11 cellular contexts compared by ENCODE assay signal in genomic region chr16:28063047-28063521, GRCh38. TPM values are rescaled to one million over a fixed set of nuclear protein-coding genes. Genes with fewer than 3 reads are reported as not detected.
A peak's percentile ranks its signal among the peaks of the same experiment; 100 is the strongest.
DNase-seq lines count a peak whose midpoint lies in the region; ATAC-seq, FAIRE-seq and TF ChIP-seq lines count a peak whose summit lies in the region.
"Had no signal": no experiment of that assay in that cellular context is flagged by ENCODE, and none has a peak within 500 bp of the region (broad histone marks: within the 10 kb centered on the region; RNA-seq: fewer than 3 reads in every experiment).

No MANE protein-coding gene starts in this region.

- no peaks in the 10 kb centered on the region for H3K36me3 ChIP-seq in ACC112 (ENCODE audit: insufficient read depth, low read length)
- no peaks in the 10 kb centered on the region for H3K36me3 ChIP-seq in GM23248 (ENCODE audit: low read depth)
- no peaks in the 10 kb centered on the region for H3K36me3 ChIP-seq in kidney (ENCODE audit: control insufficient read depth in 1 of 2, insufficient read depth in 2 of 2, low read length in 2 of 2)

- H3K79me2 ChIP-seq in ACC112 (ENCODE audit: control insufficient read depth, insufficient read depth, low read length, unreplicated experiment) (no peaks in the 10 kb centered on the region), GM23248 (ENCODE audit: insufficient read depth) (no peaks in the 10 kb centered on the region)

- ATAC-seq in GM21717 (IDR thresholded peaks at IDR 0.05; ENCODE audit: unreplicated experiment) (no peak), GM18867 (IDR thresholded peaks at IDR 0.05; ENCODE audit: unreplicated experiment) (no peak)
- ATAC-seq: stimulated activated memory B cell treated with anti-CD40 and anti-IgM and Interleukin-4, amounts not matched to agents 10 μg/mL and 1 μg/mL and 100 μg/mL, for 72 hours had no signal

- no peak for FAIRE-seq in kidney (lab: Jason Lieb, UNC)

- H3K9ac ChIP-seq in GM23248 (no peak overlapping the region), kidney (ENCODE audit: low read length in 2 of 2) (no peak overlapping the region)

- no peaks in the 10 kb centered on the region for H3K9me3 ChIP-seq in GM23248 (ENCODE audit: low read depth)
- H3K9me3 ChIP-seq in kidney (ENCODE audit: control insufficient read depth in 1 of 2, low read length in 2 of 2) = no peaks in the 10 kb centered on the region

- H3K27me3 ChIP-seq in ACC112 (ENCODE audit: insufficient read depth, low read length) (peaks cover 64% of the 10 kb centered on the region), GM23248 (replicated peaks; ENCODE audit: insufficient read depth) (peaks cover 66% of the 10 kb centered on the region)

- H3K27ac ChIP-seq in ACC112 (ENCODE audit: low read depth, low read length) (no peak overlapping the region), GM23248 (no peak overlapping the region), kidney (ENCODE audit: low read depth in 2 of 2, low read length in 2 of 2) (no peak overlapping the region)

- no peaks in the 10 kb centered on the region for H3K9me2 ChIP-seq in GM23248 (ENCODE audit: insufficient read depth)

- peak overlapping the region; percentile 21; the same call in 1 of the 2 replicates for H3K4me3 ChIP-seq in ACC112 (ENCODE audit: low read depth, low read length)
- H3K4me3 ChIP-seq in GM23248 = no peak overlapping the region
- H3K4me3 ChIP-seq in kidney (ENCODE audit: low read length in 2 of 2) = no peak overlapping the region

- no peaks in the 10 kb centered on the region for H4K20me1 ChIP-seq in GM23248 (ENCODE audit: insufficient read depth)

- H3F3A ChIP-seq in GM23248 (ENCODE audit: insufficient read depth) = peaks cover 5% of the 10 kb centered on the region; the same call in 1 of the 2 replicates

- H3K4me2 ChIP-seq in GM23248 (ENCODE audit: unreplicated experiment) = no peak overlapping the region

- TF ChIP-seq CTCF in kidney (IDR thresholded peaks at IDR 0.05; ENCODE audit: borderline replicate concordance, extremely low read depth, insufficient read depth) = no peak

- H2AFZ ChIP-seq in ACC112 (ENCODE audit: low read length, unreplicated experiment) (no peak overlapping the region), GM23248 (no peak overlapping the region)

- peaks cover 6% of the 10 kb centered on the region for H3K4me1 ChIP-seq in ACC112 (ENCODE audit: control insufficient read depth, insufficient read depth, low read length, unreplicated experiment)
- peaks cover under 1% of the 10 kb centered on the region; the same call in 1 of the 2 replicates for H3K4me1 ChIP-seq in GM23248 (ENCODE audit: insufficient read depth)
- no peaks in the 10 kb centered on the region for H3K4me1 ChIP-seq in kidney (ENCODE audit: control insufficient read depth in 1 of 2, insufficient read depth in 1 of 2, low read depth in 1 of 2, low read length in 2 of 2)

- intact Hi-C loops in kidney (cut with DNase I) = no loop called here

- DNase-seq in GM23248 = peak; percentile 55
- peak; percentile 32 for DNase-seq in dermis blood vessel endothelial cell
- peak; percentile 26 for DNase-seq in myocyte (ENCODE audit: low read depth)
- no peak for DNase-seq in kidney
- no peak for DNase-seq in NCI-H146 treated with DMSO at 0.1 percent for 48 hours (lab: John Stamatoyannopoulos, UW; ENCODE audit: unreplicated experiment)
- DNase-seq: activated gamma-delta T cell treated with Interleukin-2 at 50 U/mL for 16 hours had no signal

- WGBS in GM23248 (ENCODE audit: low coverage in 1 of 2, low lambda C conversion rate in 2 of 2, missing lambda C conversion rate in 2 of 2), 2 experiments = 1 to 3% methylated on average over 21 to 46 of the region's 71 CpGs

- in situ Hi-C loops in GM23248 (cut with MboI) = loop anchor here (25.0 kb wide), 2 partner anchors 276 to 426 kb away; no protein-coding TSS in a partner anchor

RNA-seq across cellular contexts. Expression of gene GSG1L, which starts 0.4 kb away (rescaled TPM):
- not detected in 2 replicates for total RNA-seq in GM23248 (2014; rRNA removed; shearing (Covaris generic))
- polyA plus RNA-seq in GM23248 (2016; fragmentation: Nextera tagmentation; extraction: Ambion mirVana) = not detected in 2 replicates
- not detected in 2 replicates for total RNA-seq in dermis blood vessel endothelial cell
- 0.57 TPM in 1 of 2 replicates, not detected in the other for total RNA-seq in myocyte
- polyA plus RNA-seq in myocyte (2012) = not detected
- not detected for total RNA-seq in kidney
- not detected for polyA plus RNA-seq in kidney (ENCODE audit: insufficient read depth, low read depth, low replicate concordance)
- total RNA-seq: fibroblast of villous mesenchyme had no signal

Comparison
In these comparisons a context has a peak if more than half of its experiments do, and no peak if none do; other contexts are left out.
1. DNase-seq: peak in GM23248 (single experiment), dermis blood vessel endothelial cell (single experiment) and myocyte (single experiment); none in kidney (single experiment) and NCI-H146 treated with DMSO at 0.1 percent for 48 hours (single experiment).